24 cellular contexts compared by ENCODE assay signal in the genomic region with DNA sequence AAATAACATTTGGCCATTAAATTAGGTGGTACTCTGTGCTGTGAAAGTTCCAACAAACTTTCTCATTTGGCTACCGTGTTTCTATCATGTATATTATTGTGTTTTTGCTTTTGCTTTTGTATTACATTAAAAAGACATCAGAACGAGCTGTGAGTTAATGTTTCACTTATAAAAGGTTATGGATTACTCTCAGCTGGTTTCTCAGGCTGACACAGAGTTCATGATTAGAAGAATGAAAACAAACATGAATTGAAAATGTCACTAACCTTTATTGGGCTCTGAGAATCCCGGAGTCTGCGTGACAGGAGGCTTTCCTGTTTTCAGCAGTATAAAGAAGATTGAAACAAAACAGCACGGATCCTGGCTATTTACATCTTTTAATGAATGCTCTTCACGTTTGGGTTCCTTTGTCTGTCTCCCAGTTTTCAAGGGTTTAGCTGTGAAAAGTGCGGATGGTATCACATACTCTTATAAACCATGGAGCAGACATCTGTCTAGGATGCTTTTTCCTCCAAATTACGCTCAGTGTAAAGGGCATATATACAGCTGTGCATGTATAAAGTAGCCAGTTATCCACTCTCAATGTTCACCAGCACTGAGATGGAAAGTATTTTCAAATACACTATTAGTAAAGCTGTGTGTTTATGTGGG.
DNase-seq lines count a peak whose midpoint lies in the region; ATAC-seq, FAIRE-seq and TF ChIP-seq lines count a peak whose summit lies in the region.
"Had no signal": no experiment of that assay in that cellular context is flagged by ENCODE, and none has a peak within 500 bp of the region (broad histone marks: within the 10 kb centered on the region; RNA-seq: fewer than 3 reads in every experiment).

No MANE protein-coding gene starts in this region.

- H3K36me3 ChIP-seq in Karpas-422 (ENCODE audit: insufficient read depth, low read length) (no peaks in the 10 kb centered on the region; the same call in 1 of the 2 replicates), neural progenitor cell (no peaks in the 10 kb centered on the region)
- H3K36me3 ChIP-seq: left ventricle myocardium inferior, suprapubic skin, WERI-Rb-1 had no signal

- H3K9me2 ChIP-seq in Karpas-422 (replicated peaks; ENCODE audit: insufficient read depth, low read length), result no peaks in the 10 kb centered on the region

- no peak for ATAC-seq in effector memory CD8-positive, alpha-beta T cell (replicated peaks)
- no peak for ATAC-seq in HG02571 (IDR thresholded peaks at IDR 0.05; ENCODE audit: unreplicated experiment)
- ATAC-seq: CD8-positive, alpha-beta T cell; T-cell had no signal

- no peak for TF ChIP-seq CTCF in brain (conservative IDR thresholded peaks at IDR 0.05)
- no peak for TF ChIP-seq CTCF in neural progenitor cell (IDR thresholded peaks at IDR 0.05)

- H3K9me3 ChIP-seq in Karpas-422 (ENCODE audit: low read length) (no peaks in the 10 kb centered on the region), neural progenitor cell (ENCODE audit: low read depth) (no peaks in the 10 kb centered on the region)
- H3K9me3 ChIP-seq: left ventricle myocardium inferior, suprapubic skin had no signal

- H3K4me1 Mint-ChIP-seq in brain (peaks cover 43% of the 10 kb centered on the region), neural progenitor cell (peaks cover 23% of the 10 kb centered on the region)
- H3K4me1 Mint-ChIP-seq in effector memory CD8-positive, alpha-beta T cell (ENCODE audit: low read depth in 2 of 2), result peaks cover 0 to 1% of the 10 kb centered on the region in 2 donors

- H3K79me2 ChIP-seq in Karpas-422 (ENCODE audit: low read length) (no peaks in the 10 kb centered on the region), neural progenitor cell (ENCODE audit: low read depth) (no peaks in the 10 kb centered on the region)

- H3K9ac ChIP-seq in Karpas-422 (ENCODE audit: low read length) (peak overlapping the region; percentile 14; the same call in 1 of the 2 replicates), neural progenitor cell (no peak overlapping the region)

- H3K9me3 Mint-ChIP-seq in brain (peaks cover 0 to 2% (median 0%) of the 10 kb centered on the region in 5 experiments), neural progenitor cell (no peaks in the 10 kb centered on the region)
- H3K9me3 Mint-ChIP-seq in effector memory CD8-positive, alpha-beta T cell, result no peaks in the 10 kb centered on the region
- H3K9me3 Mint-ChIP-seq: CD8-positive, alpha-beta T cell; T-cell had no signal

- no peak overlapping the region for H3K4me3 ChIP-seq in Karpas-422 (ENCODE audit: low read length)
- H3K4me3 ChIP-seq in neural progenitor cell, result no peak overlapping the region
- H3K4me3 ChIP-seq: left ventricle myocardium inferior, suprapubic skin had no signal

- H3K36me3 Mint-ChIP-seq in brain, result no peaks in the 10 kb centered on the region
- H3K36me3 Mint-ChIP-seq in neural progenitor cell, result no peaks in the 10 kb centered on the region
- peaks cover 4% of the 10 kb centered on the region for H3K36me3 Mint-ChIP-seq in effector memory CD8-positive, alpha-beta T cell (ENCODE audit: insufficient read depth)
- H3K36me3 Mint-ChIP-seq: CD8-positive, alpha-beta T cell; T-cell had no signal

- peak overlapping the region in 4 of 5 experiments; percentile 5 to 67 (median 48) for H3K4me3 Mint-ChIP-seq in brain
- no peak overlapping the region for H3K4me3 Mint-ChIP-seq in neural progenitor cell
- H3K4me3 Mint-ChIP-seq in effector memory CD8-positive, alpha-beta T cell, result no peak overlapping the region
- H3K4me3 Mint-ChIP-seq: CD8-positive, alpha-beta T cell; T-cell had no signal

- H3K4me1 ChIP-seq in Karpas-422 (ENCODE audit: low read length) (peaks cover 54% of the 10 kb centered on the region), neural progenitor cell (peaks cover 57% of the 10 kb centered on the region)
- H3K4me1 ChIP-seq: left ventricle myocardium inferior, suprapubic skin had no signal

- peak; percentile 84 for FAIRE-seq in GM18507 (lab: Jason Lieb, UNC)

- in situ Hi-C loops in ACHN (cut with HindIII; ENCODE audit: low pct_ligation_motif_present, low pct_unique_long_range_greater_than_20kb, low sequenced_read_pairs), result no loop called here

- H3K27me3 ChIP-seq in Karpas-422 (ENCODE audit: low read length) (no peaks in the 10 kb centered on the region), neural progenitor cell (no peaks in the 10 kb centered on the region)
- H3K27me3 ChIP-seq: suprapubic skin had no signal

- H3K27ac ChIP-seq in Karpas-422 (ENCODE audit: low read length) (peak overlapping the region; percentile 19; the same call in 1 of the 2 replicates), neural progenitor cell (peak overlapping the region; percentile 90)
- H3K27ac ChIP-seq: left ventricle myocardium inferior, suprapubic skin, WERI-Rb-1 had no signal

- no peak for DNase-seq in GM18507 (ENCODE audit: extremely low spot score, insufficient read length, low read depth)
- DNase-seq in Karpas-422, result no peak
- peak; percentile 30 for DNase-seq in neural progenitor cell (ENCODE audit: low spot score)
- no peak for DNase-seq in ACHN
- no peak for DNase-seq in effector memory CD8-positive, alpha-beta T cell
- no peak for DNase-seq in activated CD4-positive, alpha-beta T cell treated with anti-CD3 and anti-CD28 coated beads for 48 hours
- DNase-seq: activated CD4-positive, alpha-beta T cell treated with anti-CD3 and anti-CD28 coated beads, Interleukin-2, amount 50 U/mL, for 48 hours; activated gamma-delta T cell treated with Interleukin-2 at 50 U/mL for 16 hours; activated T-cell treated with anti-CD3 and anti-CD28 coated beads for 4 hours; anterior cingulate cortex; CD8-positive, alpha-beta T cell; cerebellar nuclear complex; DMS53; effector memory CD4-positive, alpha-beta T cell; glutamatergic neuron; left ventricle myocardium inferior; NCI-H1436 treated with DMSO at 0.1 percent for 48 hours; NCI-H510A treated with DMSO at 0.1 percent for 48 hours; SHP77; T-cell; WERI-Rb-1 had no signal

- no peaks in the 10 kb centered on the region for H4K20me1 ChIP-seq in Karpas-422 (ENCODE audit: insufficient read depth, low read depth, low read length)
- no peaks in the 10 kb centered on the region for H4K20me1 ChIP-seq in neural progenitor cell (ENCODE audit: low read depth)

- H3K27me3 Mint-ChIP-seq in brain (peaks cover 70% of the 10 kb centered on the region), neural progenitor cell (ENCODE audit: insufficient read depth, low read depth) (peaks cover 5% of the 10 kb centered on the region)
- no peaks in the 10 kb centered on the region for H3K27me3 Mint-ChIP-seq in effector memory CD8-positive, alpha-beta T cell

- peak overlapping the region in 4 of 5 experiments; percentile 5 to 70 (median 31) for H3K27ac Mint-ChIP-seq in brain
- H3K27ac Mint-ChIP-seq in neural progenitor cell, result no peak overlapping the region
- H3K27ac Mint-ChIP-seq in effector memory CD8-positive, alpha-beta T cell, result no peak overlapping the region
- H3K27ac Mint-ChIP-seq: CD8-positive, alpha-beta T cell; T-cell had no signal

- H3K4me2 ChIP-seq in Karpas-422 (ENCODE audit: low read depth, low read length, poor library complexity, severe bottlenecking), result peak overlapping the region; percentile 9
- H3K4me2 ChIP-seq in neural progenitor cell, result peak overlapping the region; percentile 42

- H2AFZ ChIP-seq in Karpas-422 (ENCODE audit: low read length), result peak overlapping the region; percentile 26; the same call in 1 of the 2 replicates
- peak overlapping the region; percentile 47 for H2AFZ ChIP-seq in neural progenitor cell (replicated peaks)

- peaks cover 51% of the 10 kb centered on the region for H3F3A ChIP-seq in neural progenitor cell (ENCODE audit: low read depth)

Comparison
In these comparisons a context has a peak if more than half of its experiments do, and no peak if none do; other contexts are left out.
1. H3K27ac Mint-ChIP-seq: peak in brain (4 of 5); none in neural progenitor cell (single experiment) and effector memory CD8-positive, alpha-beta T cell (0 of 2).
2. H3K4me3 Mint-ChIP-seq: peak in brain (4 of 5); none in neural progenitor cell (single experiment) and effector memory CD8-positive, alpha-beta T cell (0 of 2).